14 cellular contexts compared by ENCODE assay signal in the genomic region with DNA sequence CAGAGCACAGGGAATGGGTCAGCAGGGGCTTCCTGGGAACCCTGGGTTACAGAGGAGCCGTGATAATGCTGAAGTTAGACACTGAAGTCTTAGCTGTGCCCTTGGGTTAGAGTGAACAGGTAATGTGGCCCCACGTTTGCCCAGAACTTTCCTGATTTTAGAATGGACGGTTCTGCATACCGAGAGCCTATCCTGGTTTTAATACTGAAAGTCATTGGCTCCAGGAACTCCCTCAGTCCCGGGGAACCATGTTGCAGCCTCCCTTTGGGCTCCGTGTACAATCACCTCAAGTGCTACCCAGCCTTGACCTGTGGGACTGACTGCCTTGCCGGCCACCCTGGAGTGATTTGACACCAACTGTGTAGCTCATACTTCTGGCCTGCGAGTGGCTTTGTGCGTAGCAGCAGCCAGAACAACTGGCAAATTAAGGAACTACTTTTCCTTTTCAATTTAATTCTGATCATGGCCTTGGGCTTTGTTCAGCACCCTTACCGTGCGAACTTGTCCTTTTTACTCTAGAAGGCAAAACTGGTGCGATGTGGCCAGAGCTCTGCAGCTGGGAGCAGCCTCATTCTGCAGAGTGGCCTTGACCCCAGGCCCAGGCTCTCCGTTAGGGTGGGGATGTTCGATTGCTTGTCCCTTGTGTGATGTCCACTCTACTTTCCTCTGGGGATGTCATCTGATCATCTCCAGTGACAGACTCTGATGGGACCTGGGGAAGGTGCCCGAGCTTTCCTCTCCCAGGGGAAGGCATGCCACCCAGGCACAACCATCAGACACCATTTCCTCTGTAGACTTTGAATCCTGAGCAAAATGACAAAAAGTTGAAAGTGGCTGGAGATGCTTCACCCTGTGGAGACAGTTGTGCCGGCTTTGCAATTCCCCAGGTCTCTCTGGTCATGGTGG.
A peak's percentile ranks its signal among the peaks of the same experiment; 100 is the strongest.
DNase-seq lines count a peak whose midpoint lies in the region; ATAC-seq and TF ChIP-seq lines count a peak whose summit lies in the region.
"Had no signal": no experiment of that assay in that cellular context is flagged by ENCODE, and none has a peak within 500 bp of the region (broad histone marks: within the 10 kb centered on the region; RNA-seq: fewer than 3 reads in every experiment).

No MANE protein-coding gene starts in this region.

- ATAC-seq in Right ventricle myocardium inferior (no peak), heart right ventricle (no peak), GM21360 (IDR thresholded peaks at IDR 0.05; ENCODE audit: unreplicated experiment) (no peak), HG02973 (IDR thresholded peaks at IDR 0.05; ENCODE audit: unreplicated experiment) (no peak)
- ATAC-seq: GM12878, HCT116 had no signal

- intact Hi-C loops in Right ventricle myocardium inferior (cut with DNase I): no loop called here
- intact Hi-C loops in heart right ventricle (cut with DNase I): loop anchor here in 1 of 10 donors (10.0 kb wide), 1 partner anchor 63 kb away; no protein-coding TSS in a partner anchor
- intact Hi-C loops in vagina (cut with DNase I): no loop called here

- no peak overlapping the region for H3K27ac ChIP-seq in heart right ventricle
- H3K27ac ChIP-seq in endodermal cell (ENCODE audit: low read depth, low read length): no peak overlapping the region
- no peak overlapping the region for H3K27ac ChIP-seq in neuronal stem cell (replicated peaks; ENCODE audit: low read length)
- no peak overlapping the region for H3K27ac ChIP-seq in vagina
- H3K27ac ChIP-seq: BLaER1 treated with 17β-estradiol and CSF1 and Interleukin-3, amounts not matched to agents 10 nM and 100 nM had no signal

- DNase-seq in Right ventricle myocardium inferior (ENCODE audit: missing footprints): peak; percentile 22
- DNase-seq in heart right ventricle: no peak
- DNase-seq in endodermal cell: peak; percentile 32
- DNase-seq in neuronal stem cell (ENCODE audit: low spot score): no peak
- DNase-seq in vagina (ENCODE audit: extremely low spot score in 2 of 2): peak; percentile 58 to 87
- no peak for DNase-seq in DMS 273 treated with DMSO at 0.1 percent for 48 hours (lab: John Stamatoyannopoulos, UW)
- DNase-seq: ACHN; CD4-positive, CD25-positive, alpha-beta regulatory T cell; IMR-90 had no signal

- H3K27me3 Mint-ChIP-seq in endodermal cell (ENCODE audit: insufficient read depth): peaks cover 6% of the 10 kb centered on the region
- H3K27me3 Mint-ChIP-seq: CD4-positive, CD25-positive, alpha-beta regulatory T cell had no signal

- no peaks in the 10 kb centered on the region for H3K36me3 Mint-ChIP-seq in endodermal cell (ENCODE audit: low read depth)
- H3K36me3 Mint-ChIP-seq: CD4-positive, CD25-positive, alpha-beta regulatory T cell had no signal

- H2BK5ac ChIP-seq in neuronal stem cell (ENCODE audit: low read length): no peak overlapping the region

- TF ChIP-seq CTCF in heart right ventricle (IDR thresholded peaks at IDR 0.05) (no peak), endodermal cell (conservative IDR thresholded peaks at IDR 0.05) (no peak), vagina (IDR thresholded peaks at IDR 0.05) (no peak)

- peaks cover 17% of the 10 kb centered on the region for H3K9me3 Mint-ChIP-seq in endodermal cell

- no peaks in the 10 kb centered on the region for H3K36me3 ChIP-seq in heart right ventricle
- H3K36me3 ChIP-seq in endodermal cell (ENCODE audit: control insufficient read depth, insufficient read depth, low read length): no peaks in the 10 kb centered on the region
- H3K36me3 ChIP-seq in neuronal stem cell (replicated peaks in 1 of 2; ENCODE audit: control insufficient read depth in 2 of 2, insufficient read depth in 2 of 2, low read length in 2 of 2): no peaks in the 10 kb centered on the region
- H3K36me3 ChIP-seq in vagina: no peaks in the 10 kb centered on the region
- H3K36me3 ChIP-seq: BLaER1 treated with 17β-estradiol and CSF1 and Interleukin-3, amounts not matched to agents 10 nM and 100 nM had no signal

- no peak overlapping the region for H3K18ac ChIP-seq in neuronal stem cell (ENCODE audit: low read length)

- no peak overlapping the region for H2BK120ac ChIP-seq in neuronal stem cell (ENCODE audit: low read depth, low read length)

- WGBS in heart right ventricle, 2 donors: 80 to 82% methylated on average over 16 of the region's 16 CpGs
- WGBS in endodermal cell (ENCODE audit: insufficient coverage in 1 of 2, insufficient read length in 1 of 2), 2 experiments: 88 to 95% methylated on average over 12 to 16 of the region's 16 CpGs
- WGBS in neuronal stem cell (ENCODE audit: extremely low coverage in 2 of 2, insufficient read length in 2 of 2, insufficient replicate concordance in 1 of 2), 2 donors: no CpG with 5 or more reads among the region's 16 CpGs

- no peak overlapping the region for H3K27ac Mint-ChIP-seq in endodermal cell
- H3K27ac Mint-ChIP-seq: CD4-positive, CD25-positive, alpha-beta regulatory T cell had no signal

- H3K4me1 Mint-ChIP-seq in endodermal cell: peaks cover 4% of the 10 kb centered on the region
- H3K4me1 Mint-ChIP-seq: CD4-positive, CD25-positive, alpha-beta regulatory T cell had no signal

- no peak overlapping the region for H2AFZ ChIP-seq in neuronal stem cell (ENCODE audit: low read length)

- no peak overlapping the region for H4K8ac ChIP-seq in neuronal stem cell (ENCODE audit: low read depth, low read length)

- H3K9ac ChIP-seq in endodermal cell (ENCODE audit: extremely low read depth, low read length, poor library complexity, severe bottlenecking) (no peak overlapping the region), neuronal stem cell (ENCODE audit: low read depth, low read length, poor library complexity) (no peak overlapping the region)
- H3K9ac ChIP-seq: BLaER1 treated with 17β-estradiol and CSF1 and Interleukin-3, amounts not matched to agents 10 nM and 100 nM had no signal

- H3K4me2 ChIP-seq in neuronal stem cell (ENCODE audit: insufficient read depth, low read length, poor library complexity, severe bottlenecking): no peak overlapping the region

- H3K4me3 Mint-ChIP-seq in endodermal cell: no peak overlapping the region
- H3K4me3 Mint-ChIP-seq: CD4-positive, CD25-positive, alpha-beta regulatory T cell had no signal

- H2BK12ac ChIP-seq in neuronal stem cell (ENCODE audit: low read length): no peak overlapping the region

- no peak overlapping the region for H3K23ac ChIP-seq in neuronal stem cell (ENCODE audit: low read depth, low read length, poor library complexity)

- no peak overlapping the region for H4K91ac ChIP-seq in neuronal stem cell (ENCODE audit: low read depth, low read length, poor library complexity)

- no peaks in the 10 kb centered on the region for H3K79me1 ChIP-seq in neuronal stem cell (ENCODE audit: low read depth, low read length)

- peaks cover 0 to 24% (median 9%) of the 10 kb centered on the region in 7 donors for H3K27me3 ChIP-seq in heart right ventricle
- no peaks in the 10 kb centered on the region for H3K27me3 ChIP-seq in endodermal cell (ENCODE audit: control insufficient read depth, insufficient read depth, low read length, poor library complexity, severe bottlenecking)
- no peaks in the 10 kb centered on the region for H3K27me3 ChIP-seq in neuronal stem cell (ENCODE audit: control insufficient read depth in 3 of 3, insufficient read depth in 3 of 3, low read depth in 1 of 3, low read length in 3 of 3)
- no peaks in the 10 kb centered on the region for H3K27me3 ChIP-seq in vagina
- H3K27me3 ChIP-seq: BLaER1 treated with 17β-estradiol and CSF1 and Interleukin-3, amounts not matched to agents 10 nM and 100 nM had no signal

- H2BK15ac ChIP-seq in neuronal stem cell (ENCODE audit: low read length): no peak overlapping the region

- TF ChIP-seq POLR2A in vagina (IDR thresholded peaks at IDR 0.05): no peak

- no peak overlapping the region for H3K14ac ChIP-seq in neuronal stem cell (ENCODE audit: low read length)

- H3K4me1 ChIP-seq in heart right ventricle (no peaks in the 10 kb centered on the region), endodermal cell (ENCODE audit: control insufficient read depth, insufficient read depth, low read length) (no peaks in the 10 kb centered on the region), neuronal stem cell (ENCODE audit: control insufficient read depth in 2 of 2, insufficient read depth in 1 of 2, low read depth in 1 of 2, low read length in 2 of 2) (peaks cover 0 to 16% of the 10 kb centered on the region in 2 donors), vagina (no peaks in the 10 kb centered on the region)

- H3K4me3 ChIP-seq in heart right ventricle: no peak overlapping the region
- no peak overlapping the region for H3K4me3 ChIP-seq in endodermal cell (ENCODE audit: low read length)
- H3K4me3 ChIP-seq in neuronal stem cell (ENCODE audit: low read length in 2 of 2): no peak overlapping the region
- H3K4me3 ChIP-seq in vagina: no peak overlapping the region
- H3K4me3 ChIP-seq: BLaER1 treated with 17β-estradiol and CSF1 and Interleukin-3, amounts not matched to agents 10 nM and 100 nM; GM12878 had no signal

- H2AK5ac ChIP-seq in neuronal stem cell (ENCODE audit: low read depth, low read length): peak overlapping the region; percentile 32

- no peak overlapping the region for H3K4ac ChIP-seq in neuronal stem cell (ENCODE audit: low read length)

- H3K9me3 ChIP-seq in heart right ventricle (peaks cover 0 to 5% (median 0%) of the 10 kb centered on the region in 11 donors), endodermal cell (ENCODE audit: control insufficient read depth, low read length) (peaks cover 2% of the 10 kb centered on the region), neuronal stem cell (replicated peaks in 1 of 2; ENCODE audit: control insufficient read depth in 2 of 2, insufficient read depth in 1 of 2, low read depth in 1 of 2, low read length in 2 of 2) (peaks cover 0 to 5% of the 10 kb centered on the region in 2 donors), vagina (no peaks in the 10 kb centered on the region)

Comparison
In these comparisons a context has a peak if more than half of its experiments do, and no peak if none do; other contexts are left out.
1. DNase-seq: peak in Right ventricle myocardium inferior (single experiment), endodermal cell (single experiment) and vagina (2 of 2); none in heart right ventricle (0 of 2), neuronal stem cell (single experiment) and DMS 273 treated with DMSO at 0.1 percent for 48 hours (single experiment).